In genomic region chr19:40225440-40226305, GRCh38 we compare ENCODE assay signal across 11 cellular contexts. TPM values are rescaled to one million over a fixed set of nuclear protein-coding genes. Genes with fewer than 3 reads are reported as not detected.
DNase-seq lines count a peak whose midpoint lies in the region; ATAC-seq and TF ChIP-seq lines count a peak whose summit lies in the region.
"Had no signal": no experiment of that assay in that cellular context is flagged by ENCODE, and none has a peak within 500 bp of the region (broad histone marks: within the 10 kb centered on the region; RNA-seq: fewer than 3 reads in every experiment).

No MANE protein-coding gene starts in this region.

- peaks cover 5% of the 10 kb centered on the region for H3K4me1 ChIP-seq in iPS-15b (ENCODE audit: control insufficient read depth, insufficient read depth, low read length)
- H3K4me1 ChIP-seq: foreskin keratinocyte had no signal

- H3K9ac ChIP-seq in iPS-15b (ENCODE audit: low read depth, low read length): no peak overlapping the region

- H3K9me3 Mint-ChIP-seq in activated naive CD4-positive, alpha-beta T cell treated with anti-CD3 and anti-CD28 coated beads for 36 hours: no peaks in the 10 kb centered on the region
- H3K9me3 Mint-ChIP-seq in type B pancreatic cell: peaks cover 6% of the 10 kb centered on the region
- H3K9me3 Mint-ChIP-seq in activated CD8-positive, alpha-beta memory T cell treated with anti-CD3 and anti-CD28 coated beads, Interleukin-2, amount 10 ng/mL, durations not matched to agents 7 days and 5 days (ENCODE audit: low read depth): peaks cover 3% of the 10 kb centered on the region

- DNase-seq in activated naive CD4-positive, alpha-beta T cell treated with anti-CD3 and anti-CD28 coated beads for 36 hours: no peak
- no peak for DNase-seq in activated naive CD4-positive, alpha-beta T cell (lab: John Stamatoyannopoulos, UW)
- no peak for DNase-seq in T-helper 17 cell
- DNase-seq in type B pancreatic cell (ENCODE audit: extremely low spot score, unreplicated experiment): no peak
- no peak for DNase-seq in ACHN
- no peak for DNase-seq in activated CD8-positive, alpha-beta memory T cell treated with anti-CD3 and anti-CD28 coated beads, Interleukin-2, amount 10 ng/mL, durations not matched to agents 7 days and 5 days
- DNase-seq: GDM1 had no signal

- TF ChIP-seq CTCF in type B pancreatic cell (conservative IDR thresholded peaks at IDR 0.05): no peak

- H3K27ac Mint-ChIP-seq in activated naive CD4-positive, alpha-beta T cell treated with anti-CD3 and anti-CD28 coated beads for 36 hours: no peak overlapping the region
- H3K27ac Mint-ChIP-seq in T-helper 17 cell (no peak overlapping the region), type B pancreatic cell (peak overlapping the region; percentile 47)
- H3K27ac Mint-ChIP-seq in activated CD8-positive, alpha-beta memory T cell treated with anti-CD3 and anti-CD28 coated beads, Interleukin-2, amount 10 ng/mL, durations not matched to agents 7 days and 5 days: no peak overlapping the region

- H3K36me3 ChIP-seq in iPS-15b (ENCODE audit: control insufficient read depth, insufficient read depth, low read length): no peaks in the 10 kb centered on the region

- CTCF ChIA-PET in activated naive CD4-positive, alpha-beta T cell treated with anti-CD3 and anti-CD28 coated beads for 36 hours (lab: Charles Lee): interaction anchor here (1.0 kb wide), 1 partner anchor 84 kb away, joined by 3 read pairs; no protein-coding TSS in a partner anchor
- CTCF ChIA-PET in activated CD8-positive, alpha-beta memory T cell treated with anti-CD3 and anti-CD28 coated beads, Interleukin-2, amount 10 ng/mL, durations not matched to agents 7 days and 5 days (lab: Charles Lee): interaction anchor here (0.7 kb wide), 1 partner anchor 11 kb away, joined by 3 read pairs; no protein-coding TSS in a partner anchor

- H3K27me3 ChIP-seq in iPS-15b (ENCODE audit: control insufficient read depth, insufficient read depth, low read length): peaks cover 21% of the 10 kb centered on the region

- H3K9me3 ChIP-seq in T-helper 17 cell (ENCODE audit: control insufficient read depth, low read length, poor library complexity, severe bottlenecking) (no peaks in the 10 kb centered on the region), iPS-15b (ENCODE audit: control insufficient read depth, insufficient read depth, low read length) (no peaks in the 10 kb centered on the region)

- H3K27me3 Mint-ChIP-seq in activated naive CD4-positive, alpha-beta T cell treated with anti-CD3 and anti-CD28 coated beads for 36 hours (ENCODE audit: low read depth): peaks cover 49% of the 10 kb centered on the region
- H3K27me3 Mint-ChIP-seq in T-helper 17 cell: peaks cover 48% of the 10 kb centered on the region
- peaks cover 46% of the 10 kb centered on the region for H3K27me3 Mint-ChIP-seq in type B pancreatic cell
- peaks cover 50% of the 10 kb centered on the region for H3K27me3 Mint-ChIP-seq in activated CD8-positive, alpha-beta memory T cell treated with anti-CD3 and anti-CD28 coated beads, Interleukin-2, amount 10 ng/mL, durations not matched to agents 7 days and 5 days

- peaks cover 36% of the 10 kb centered on the region for H3K4me1 Mint-ChIP-seq in activated naive CD4-positive, alpha-beta T cell treated with anti-CD3 and anti-CD28 coated beads for 36 hours (ENCODE audit: low read depth)
- H3K4me1 Mint-ChIP-seq in T-helper 17 cell (peaks cover 13% of the 10 kb centered on the region), type B pancreatic cell (ENCODE audit: unreplicated experiment) (peaks cover 4% of the 10 kb centered on the region)
- H3K4me1 Mint-ChIP-seq in activated CD8-positive, alpha-beta memory T cell treated with anti-CD3 and anti-CD28 coated beads, Interleukin-2, amount 10 ng/mL, durations not matched to agents 7 days and 5 days: peaks cover 21% of the 10 kb centered on the region

- intact Hi-C loops in activated naive CD4-positive, alpha-beta T cell treated with anti-CD3 and anti-CD28 coated beads for 36 hours (cut with micrococcal nuclease): loop anchor here (5.0 kb wide), 2 partner anchors 57 to 228 kb away; partner anchors contain the start of gene ZNF546

- H3K4me3 Mint-ChIP-seq in activated naive CD4-positive, alpha-beta T cell treated with anti-CD3 and anti-CD28 coated beads for 36 hours: peak overlapping the region; percentile 23
- peak overlapping the region; percentile 5 for H3K4me3 Mint-ChIP-seq in T-helper 17 cell
- H3K4me3 Mint-ChIP-seq in type B pancreatic cell: peak overlapping the region; percentile 23
- no peak overlapping the region for H3K4me3 Mint-ChIP-seq in activated CD8-positive, alpha-beta memory T cell treated with anti-CD3 and anti-CD28 coated beads, Interleukin-2, amount 10 ng/mL, durations not matched to agents 7 days and 5 days

- in situ Hi-C loops in ACHN (cut with HindIII; ENCODE audit: low pct_ligation_motif_present, low pct_unique_long_range_greater_than_20kb, low sequenced_read_pairs): no loop called here

- no peaks in the 10 kb centered on the region for H3K36me3 Mint-ChIP-seq in activated naive CD4-positive, alpha-beta T cell treated with anti-CD3 and anti-CD28 coated beads for 36 hours (ENCODE audit: low read depth)
- H3K36me3 Mint-ChIP-seq in T-helper 17 cell (ENCODE audit: low read depth): peaks cover 2% of the 10 kb centered on the region
- H3K36me3 Mint-ChIP-seq in type B pancreatic cell: peaks cover 10% of the 10 kb centered on the region
- H3K36me3 Mint-ChIP-seq in activated CD8-positive, alpha-beta memory T cell treated with anti-CD3 and anti-CD28 coated beads, Interleukin-2, amount 10 ng/mL, durations not matched to agents 7 days and 5 days: peaks cover 4% of the 10 kb centered on the region

- peak overlapping the region; percentile 20 for H3K4me3 ChIP-seq in iPS-15b (ENCODE audit: low read depth, low read length)

- ATAC-seq in T-helper 17 cell (no peak), GM19035 (IDR thresholded peaks at IDR 0.05; ENCODE audit: unreplicated experiment) (no peak)
- no peak for ATAC-seq in activated CD8-positive, alpha-beta memory T cell treated with anti-CD3 and anti-CD28 coated beads, Interleukin-2, amount 10 ng/mL, durations not matched to agents 7 days and 5 days

RNA-seq across cellular contexts. Expression of gene CCNP, which starts 0.8 kb away (rescaled TPM):
- not detected for total RNA-seq in activated naive CD4-positive, alpha-beta T cell treated with anti-CD3 and anti-CD28 coated beads for 36 hours
- total RNA-seq in T-helper 17 cell (1 to 10 TPM in 1 of 2 donors, under 1 TPM in 1; 0.77 to 1.5 TPM), type B pancreatic cell (ENCODE audit: low replicate concordance) (0.60 and 0.98 TPM in 2 replicates)
- under 1 TPM; 0.21 to 0.38 TPM for total RNA-seq in activated CD8-positive, alpha-beta memory T cell treated with anti-CD3 and anti-CD28 coated beads, Interleukin-2, amount 10 ng/mL, durations not matched to agents 7 days and 5 days

RNA-seq across cellular contexts. Expression of gene TTC9B, which starts 7.5 kb away (rescaled TPM):
- not detected for total RNA-seq in activated naive CD4-positive, alpha-beta T cell treated with anti-CD3 and anti-CD28 coated beads for 36 hours
- total RNA-seq in T-helper 17 cell (not detected), type B pancreatic cell (ENCODE audit: low replicate concordance) (0.39 and 0.48 TPM in 2 replicates)
- not detected for total RNA-seq in activated CD8-positive, alpha-beta memory T cell treated with anti-CD3 and anti-CD28 coated beads, Interleukin-2, amount 10 ng/mL, durations not matched to agents 7 days and 5 days
- total RNA-seq: foreskin keratinocyte; T-helper 1 cell treated with Interleukin-12 subunit alpha and Interleukin-12 subunit beta and Interleukin-4 antibody, amounts not matched to agents 30 ng/mL and 1 ng/mL, for 36 hours had no signal

RNA-seq across cellular contexts. Expression of gene MAP3K10, which starts 34.4 kb away (rescaled TPM):
- total RNA-seq in activated naive CD4-positive, alpha-beta T cell treated with anti-CD3 and anti-CD28 coated beads for 36 hours: 1 to 10 TPM; 8.4 to 9.3 TPM
- total RNA-seq in T-helper 17 cell: 10 to 100 TPM; 20.7 to 28.5 TPM
- 16.8 and 23.4 TPM in 2 replicates for total RNA-seq in type B pancreatic cell (ENCODE audit: low replicate concordance)
- total RNA-seq in activated CD8-positive, alpha-beta memory T cell treated with anti-CD3 and anti-CD28 coated beads, Interleukin-2, amount 10 ng/mL, durations not matched to agents 7 days and 5 days: 10 to 100 TPM; 19.9 to 25.4 TPM

RNA-seq across cellular contexts. Expression of gene AKT2, which starts 59.5 kb away (rescaled TPM):
- total RNA-seq in activated naive CD4-positive, alpha-beta T cell treated with anti-CD3 and anti-CD28 coated beads for 36 hours: 100 to 1,000 TPM; 152 to 159 TPM
- total RNA-seq in T-helper 17 cell (100 to 1,000 TPM; 168 to 187 TPM), type B pancreatic cell (ENCODE audit: low replicate concordance) (138 and 149 TPM in 2 replicates)
- 100 to 1,000 TPM; 141 to 172 TPM for total RNA-seq in activated CD8-positive, alpha-beta memory T cell treated with anti-CD3 and anti-CD28 coated beads, Interleukin-2, amount 10 ng/mL, durations not matched to agents 7 days and 5 days
